Comparison of ENCODE assay signal across 28 cellular contexts in the genomic region with DNA sequence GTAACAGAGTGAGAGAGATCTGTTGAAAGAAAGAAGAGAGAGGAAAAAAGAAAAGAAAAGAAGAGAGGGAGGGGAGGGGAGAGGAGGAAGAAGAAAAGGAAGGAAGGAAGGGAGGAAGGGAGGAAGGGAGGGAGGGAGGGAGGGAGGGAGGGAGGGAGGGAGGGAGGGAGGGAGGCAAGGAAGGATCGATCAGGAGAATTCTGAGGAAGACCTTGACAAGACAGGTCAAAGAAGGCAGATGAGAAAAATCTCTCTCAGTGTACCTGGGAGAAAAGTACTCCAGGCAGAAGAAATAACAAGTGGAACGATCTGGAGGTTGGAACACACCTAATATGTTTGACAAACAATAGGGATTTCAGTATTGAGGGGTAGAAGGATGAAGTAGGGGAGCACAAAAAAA.
"Had no signal": no experiment of that assay in that cellular context is flagged by ENCODE, and none has a peak within 500 bp of the region (broad histone marks: within the 10 kb centered on the region; RNA-seq: fewer than 3 reads in every experiment).

No MANE protein-coding gene starts in this region.

- H3K4me1 ChIP-seq: left lung, parathyroid adenoma, prostate gland, right atrium auricular region, sigmoid colon, suprapubic skin, upper lobe of right lung had no signal

- H3K79me2 ChIP-seq: parathyroid adenoma had no signal

- H3K9ac ChIP-seq: neural progenitor cell, parathyroid adenoma had no signal

- H3K9me3 Mint-ChIP-seq: effector memory CD8-positive, alpha-beta T cell; nephron; neural progenitor cell; stimulated activated effector memory CD8-positive, alpha-beta T cell treated with anti-CD3 and anti-CD28 coated beads, Interleukin-12 subunit alpha, Interleukin-12 subunit beta, amount 100 ng/mL, for 72 hours had no signal

- H3K4me1 Mint-ChIP-seq: nephron, neural progenitor cell had no signal

- DNase-seq: cortex of kidney; effector memory CD8-positive, alpha-beta T cell; erythroblast; esophagus squamous epithelium; foreskin melanocyte; glutamatergic neuron; heart right ventricle; hippocampal formation; left cardiac atrium; left lung; midbrain; naive thymus-derived CD4-positive, alpha-beta T cell; sigmoid colon; stimulated activated CD4-positive, alpha-beta T cell treated with anti-CD3 and anti-CD28 coated beads, Interleukin-2, amount 100 ng/mL, for 24 hours; stimulated activated CD4-positive, alpha-beta T cell treated with anti-CD3 and anti-CD28 coated beads, Interleukin-4, amount 100 ng/mL, for 24 hours; stimulated activated naive CD8-positive, alpha-beta T cell treated with anti-CD3 and anti-CD28 coated beads, Interleukin-15, Interleukin-2, amounts not matched to agents 100 U/mL and 50 U/mL, for 24 hours; upper lobe of right lung; uterus had no signal

- H3K27me3 ChIP-seq: esophagus squamous epithelium, heart right ventricle, left lung, neural progenitor cell, right atrium auricular region, sigmoid colon, suprapubic skin, transverse colon, upper lobe of right lung, uterus had no signal

- H3K4me3 ChIP-seq: esophagus squamous epithelium, heart right ventricle, left lung, neural progenitor cell, prostate gland, right atrium auricular region, sigmoid colon, suprapubic skin, transverse colon, upper lobe of right lung, uterus had no signal

- H3K36me3 ChIP-seq: neural progenitor cell, prostate gland, right atrium auricular region, suprapubic skin, transverse colon, uterus had no signal

- H2AFZ ChIP-seq: neural progenitor cell, parathyroid adenoma had no signal

- H3K27ac ChIP-seq: heart right ventricle, left lung, neural progenitor cell, parathyroid adenoma, prostate gland, right atrium auricular region, sigmoid colon, suprapubic skin, upper lobe of right lung, uterus had no signal

- H3K4me2 ChIP-seq: neural progenitor cell had no signal

- FAIRE-seq: endometrium, islet of Langerhans had no signal

- H3K27ac Mint-ChIP-seq: naive thymus-derived CD4-positive, alpha-beta T cell; nephron; neural progenitor cell; stimulated activated effector memory CD8-positive, alpha-beta T cell treated with anti-CD3 and anti-CD28 coated beads, Interleukin-12 subunit alpha, Interleukin-12 subunit beta, amount 100 ng/mL, for 72 hours had no signal

- ATAC-seq: effector memory CD8-positive, alpha-beta T cell; heart right ventricle; left cardiac atrium; left lung; naive thymus-derived CD4-positive, alpha-beta T cell; stimulated activated effector memory CD8-positive, alpha-beta T cell treated with anti-CD3 and anti-CD28 coated beads, Interleukin-12 subunit alpha, Interleukin-12 subunit beta, amount 100 ng/mL, for 72 hours; stimulated activated naive CD8-positive, alpha-beta T cell treated with anti-CD3 and anti-CD28 coated beads, Interleukin-15, Interleukin-2, amounts not matched to agents 100 U/mL and 50 U/mL, for 24 hours; upper lobe of right lung had no signal

- H3K27me3 Mint-ChIP-seq: effector memory CD8-positive, alpha-beta T cell; naive thymus-derived CD4-positive, alpha-beta T cell had no signal

- H3K4me3 Mint-ChIP-seq: effector memory CD8-positive, alpha-beta T cell; naive thymus-derived CD4-positive, alpha-beta T cell; nephron; neural progenitor cell; stimulated activated effector memory CD8-positive, alpha-beta T cell treated with anti-CD3 and anti-CD28 coated beads, Interleukin-12 subunit alpha, Interleukin-12 subunit beta, amount 100 ng/mL, for 72 hours had no signal

- H3K9me3 ChIP-seq: esophagus squamous epithelium, left lung, prostate gland, right atrium auricular region, sigmoid colon, suprapubic skin, transverse colon, upper lobe of right lung, uterus had no signal
